Comparison of ENCODE assay signal across 17 cellular contexts in genomic region chr1:78358145-78358544, GRCh38.
DNase-seq lines count a peak whose midpoint lies in the region; ATAC-seq and TF ChIP-seq lines count a peak whose summit lies in the region.
"Had no signal": no experiment of that assay in that cellular context is flagged by ENCODE, and none has a peak within 500 bp of the region (broad histone marks: within the 10 kb centered on the region; RNA-seq: fewer than 3 reads in every experiment).

No MANE protein-coding gene starts in this region.

- POLR2A ChIA-PET in activated CD8-positive, alpha-beta T cell treated with anti-CD3 and anti-CD28 coated beads for 36 hours (lab: Charles Lee) = interaction anchor here (1.3 kb wide), 1 partner anchor 16 kb away, joined by 5 read pairs; no protein-coding TSS in a partner anchor

- H4K20me1 ChIP-seq in MM.1S (ENCODE audit: insufficient read depth, low read length) (no peaks in the 10 kb centered on the region), neural cell (ENCODE audit: insufficient read depth) (no peaks in the 10 kb centered on the region), smooth muscle cell (ENCODE audit: low read depth) (no peaks in the 10 kb centered on the region)
- H4K20me1 ChIP-seq: BLaER1 had no signal

- no peaks in the 10 kb centered on the region for H3K79me2 ChIP-seq in MM.1S (ENCODE audit: low read length)
- H3K79me2 ChIP-seq in neural cell (replicated peaks; ENCODE audit: insufficient read depth, low read length) = no peaks in the 10 kb centered on the region
- H3K79me2 ChIP-seq in smooth muscle cell (ENCODE audit: low read depth) = no peaks in the 10 kb centered on the region

- 82% methylated on average over 3 of the region's 3 CpGs for WGBS in smooth muscle cell (ENCODE audit: low lambda C conversion rate)

- intact Hi-C loops in activated CD8-positive, alpha-beta T cell treated with anti-CD3 and anti-CD28 coated beads for 36 hours (cut with micrococcal nuclease) = no loop called here

- no peaks in the 10 kb centered on the region for H3K36me3 ChIP-seq in MM.1S (replicated peaks; ENCODE audit: insufficient read depth, low read length)
- H3K36me3 ChIP-seq in neural cell (ENCODE audit: insufficient read depth, low read length) = no peaks in the 10 kb centered on the region
- no peaks in the 10 kb centered on the region for H3K36me3 ChIP-seq in smooth muscle cell (ENCODE audit: low read depth)
- H3K36me3 ChIP-seq: BLaER1 had no signal

- H3K27ac ChIP-seq in MM.1S (ENCODE audit: low read length) (no peak overlapping the region), neural cell (ENCODE audit: low read length) (no peak overlapping the region), smooth muscle cell (ENCODE audit: low read depth) (no peak overlapping the region)
- H3K27ac ChIP-seq: BLaER1 had no signal

- H3K9me2 ChIP-seq in MM.1S (replicated peaks; ENCODE audit: insufficient read depth, low read length) = no peaks in the 10 kb centered on the region
- H3K9me2 ChIP-seq in neural cell (ENCODE audit: insufficient read depth, low read length) = no peaks in the 10 kb centered on the region

- CTCF ChIA-PET in activated CD8-positive, alpha-beta T cell treated with anti-CD3 and anti-CD28 coated beads for 36 hours (lab: Charles Lee) = no interaction called here
- CTCF ChIA-PET in activated CD8-positive, alpha-beta memory T cell treated with anti-CD3 and anti-CD28 coated beads, Interleukin-2, amount 10 ng/mL, durations not matched to agents 7 days and 5 days (lab: Charles Lee) = no interaction called here

- H2AFZ ChIP-seq in MM.1S (ENCODE audit: low read length) = no peak overlapping the region
- no peak overlapping the region for H2AFZ ChIP-seq in neural cell (ENCODE audit: low read depth, low read length)
- no peak overlapping the region for H2AFZ ChIP-seq in smooth muscle cell (ENCODE audit: low read depth)
- H2AFZ ChIP-seq: GM23338 had no signal

- no peak overlapping the region for H3K27ac Mint-ChIP-seq in activated CD8-positive, alpha-beta T cell treated with anti-CD3 and anti-CD28 coated beads for 36 hours
- no peak overlapping the region for H3K27ac Mint-ChIP-seq in activated CD8-positive, alpha-beta memory T cell treated with anti-CD3 and anti-CD28 coated beads, Interleukin-2, amount 10 ng/mL, durations not matched to agents 7 days and 5 days
- H3K27ac Mint-ChIP-seq: CD14-positive monocyte; CD4-positive, alpha-beta memory T cell; GM23338 had no signal

- no peaks in the 10 kb centered on the region for H3K4me1 Mint-ChIP-seq in activated CD8-positive, alpha-beta T cell treated with anti-CD3 and anti-CD28 coated beads for 36 hours (ENCODE audit: low read depth)
- H3K4me1 Mint-ChIP-seq in activated CD8-positive, alpha-beta memory T cell treated with anti-CD3 and anti-CD28 coated beads, Interleukin-2, amount 10 ng/mL, durations not matched to agents 7 days and 5 days = no peaks in the 10 kb centered on the region
- H3K4me1 Mint-ChIP-seq: CD14-positive monocyte; CD4-positive, alpha-beta memory T cell; GM23338 had no signal

- H3K4me1 ChIP-seq in MM.1S (ENCODE audit: low read length) = peaks cover 8% of the 10 kb centered on the region; the same call in 1 of the 2 replicates
- no peaks in the 10 kb centered on the region for H3K4me1 ChIP-seq in smooth muscle cell (ENCODE audit: low read depth)
- H3K4me1 ChIP-seq: BLaER1 had no signal

- TF ChIP-seq RAD21 in neural cell (conservative IDR thresholded peaks at IDR 0.05) = no peak

- DNase-seq in MM.1S (peak; percentile 21), smooth muscle cell (lab: John Stamatoyannopoulos, UW; ENCODE audit: unreplicated experiment) (no peak)
- DNase-seq in activated CD8-positive, alpha-beta T cell treated with anti-CD3 and anti-CD28 coated beads for 36 hours = no peak
- no peak for DNase-seq in activated CD8-positive, alpha-beta memory T cell treated with anti-CD3 and anti-CD28 coated beads, Interleukin-2, amount 10 ng/mL, durations not matched to agents 7 days and 5 days
- DNase-seq: 8988T; CD4-positive, alpha-beta memory T cell; DMS153; DMS79; GDM1; HCEC 1CT; KG1 had no signal

- no peaks in the 10 kb centered on the region for H3K27me3 ChIP-seq in MM.1S (replicated peaks; ENCODE audit: insufficient read depth, low read length)
- H3K27me3 ChIP-seq in neural cell (ENCODE audit: insufficient read depth, low read depth, low read length) = peaks cover 5% of the 10 kb centered on the region
- H3K27me3 ChIP-seq in smooth muscle cell (ENCODE audit: low read depth) = no peaks in the 10 kb centered on the region
- H3K27me3 ChIP-seq: BLaER1 had no signal

- no peak overlapping the region for H3K9ac ChIP-seq in MM.1S (ENCODE audit: low read length)
- H3K9ac ChIP-seq in neural cell (ENCODE audit: low read length) = no peak overlapping the region
- no peak overlapping the region for H3K9ac ChIP-seq in smooth muscle cell (ENCODE audit: low read depth)
- H3K9ac ChIP-seq: BLaER1 had no signal

- peak; percentile 90 for TF ChIP-seq EP300 in neural cell (conservative IDR thresholded peaks at IDR 0.05; ENCODE audit: poor library complexity, severe bottlenecking)

- no peak overlapping the region for H3K4me3 Mint-ChIP-seq in activated CD8-positive, alpha-beta T cell treated with anti-CD3 and anti-CD28 coated beads for 36 hours
- H3K4me3 Mint-ChIP-seq in activated CD8-positive, alpha-beta memory T cell treated with anti-CD3 and anti-CD28 coated beads, Interleukin-2, amount 10 ng/mL, durations not matched to agents 7 days and 5 days = no peak overlapping the region
- H3K4me3 Mint-ChIP-seq: CD14-positive monocyte; CD4-positive, alpha-beta memory T cell; GM23338 had no signal

- H3K9me3 ChIP-seq in MM.1S (replicated peaks; ENCODE audit: insufficient read depth, low read length) (no peaks in the 10 kb centered on the region), neural cell (ENCODE audit: low read length) (no peaks in the 10 kb centered on the region), smooth muscle cell (replicated peaks; ENCODE audit: low read depth) (no peaks in the 10 kb centered on the region)
- H3K9me3 ChIP-seq: BLaER1 had no signal

- H3F3A ChIP-seq in MM.1S (ENCODE audit: insufficient read depth, low read length) (no peaks in the 10 kb centered on the region), neural cell (ENCODE audit: insufficient read depth, low read length, poor library complexity, severe bottlenecking) (no peaks in the 10 kb centered on the region), smooth muscle cell (ENCODE audit: low read depth) (no peaks in the 10 kb centered on the region)

- H3K4me2 ChIP-seq in MM.1S (ENCODE audit: low read depth, low read length) = no peak overlapping the region
- H3K4me2 ChIP-seq in neural cell (ENCODE audit: low read length) = no peak overlapping the region
- no peak overlapping the region for H3K4me2 ChIP-seq in smooth muscle cell
- H3K4me2 ChIP-seq: BLaER1, GM23338 had no signal

- peak; percentile 69 for ATAC-seq in GM18511 (IDR thresholded peaks at IDR 0.05; ENCODE audit: unreplicated experiment)
- peak; percentile 56 for ATAC-seq in GM21619 (IDR thresholded peaks at IDR 0.05; ENCODE audit: unreplicated experiment)
- no peak for ATAC-seq in activated CD8-positive, alpha-beta T cell treated with anti-CD3 and anti-CD28 coated beads for 36 hours
- no peak for ATAC-seq in activated CD8-positive, alpha-beta memory T cell treated with anti-CD3 and anti-CD28 coated beads, Interleukin-2, amount 10 ng/mL, durations not matched to agents 7 days and 5 days
- ATAC-seq: GM23338 had no signal

- no peaks in the 10 kb centered on the region for H3K9me3 Mint-ChIP-seq in activated CD8-positive, alpha-beta T cell treated with anti-CD3 and anti-CD28 coated beads for 36 hours
- no peaks in the 10 kb centered on the region for H3K9me3 Mint-ChIP-seq in activated CD8-positive, alpha-beta memory T cell treated with anti-CD3 and anti-CD28 coated beads, Interleukin-2, amount 10 ng/mL, durations not matched to agents 7 days and 5 days (ENCODE audit: low read depth)
- H3K9me3 Mint-ChIP-seq: GM23338 had no signal

- no peaks in the 10 kb centered on the region for H3K36me3 Mint-ChIP-seq in activated CD8-positive, alpha-beta T cell treated with anti-CD3 and anti-CD28 coated beads for 36 hours (ENCODE audit: low read depth)
- H3K36me3 Mint-ChIP-seq in activated CD8-positive, alpha-beta memory T cell treated with anti-CD3 and anti-CD28 coated beads, Interleukin-2, amount 10 ng/mL, durations not matched to agents 7 days and 5 days = no peaks in the 10 kb centered on the region
- H3K36me3 Mint-ChIP-seq: CD14-positive monocyte; CD4-positive, alpha-beta memory T cell had no signal

- H3K4me3 ChIP-seq in MM.1S (ENCODE audit: low read length) = no peak overlapping the region
- no peak overlapping the region for H3K4me3 ChIP-seq in neural cell (ENCODE audit: low read length)
- no peak overlapping the region for H3K4me3 ChIP-seq in smooth muscle cell
- H3K4me3 ChIP-seq: BLaER1, GM23338 had no signal

- no peaks in the 10 kb centered on the region for H3K27me3 Mint-ChIP-seq in activated CD8-positive, alpha-beta T cell treated with anti-CD3 and anti-CD28 coated beads for 36 hours
- no peaks in the 10 kb centered on the region for H3K27me3 Mint-ChIP-seq in activated CD8-positive, alpha-beta memory T cell treated with anti-CD3 and anti-CD28 coated beads, Interleukin-2, amount 10 ng/mL, durations not matched to agents 7 days and 5 days

- TF ChIP-seq CTCF in MM.1S (IDR thresholded peaks at IDR 0.05; ENCODE audit: low read length) (no peak), neural cell (IDR thresholded peaks at IDR 0.05; ENCODE audit: poor library complexity, severe bottlenecking) (no peak), smooth muscle cell (IDR thresholded peaks at IDR 0.05; ENCODE audit: borderline replicate concordance, insufficient read depth, poor library complexity, severe bottlenecking) (no peak)
- no peak for TF ChIP-seq CTCF in activated CD8-positive, alpha-beta T cell treated with anti-CD3 and anti-CD28 coated beads for 36 hours (IDR thresholded peaks at IDR 0.05)

TF ChIP-seq in neural cell, 6 proteins besides CTCF, POLR2A, EP300 and RAD21 (continues in another document):
- TF ChIP-seq TAF1 (IDR thresholded peaks at IDR 0.05; ENCODE audit: low read depth) (no peak), POLR2AphosphoS5 (IDR thresholded peaks at IDR 0.05) (peak; percentile 91), EZH2 (IDR thresholded peaks at IDR 0.05; ENCODE audit: borderline replicate concordance, insufficient read depth, low read length, poor library complexity, severe bottlenecking) (no peak)

Comparison
In these comparisons a context has a peak if more than half of its experiments do, and no peak if none do; other contexts are left out.
1. ATAC-seq: peak in GM18511 (single experiment) and GM21619 (single experiment); none in activated CD8-positive, alpha-beta T cell treated with anti-CD3 and anti-CD28 coated beads for 36 hours (single experiment) and activated CD8-positive, alpha-beta memory T cell treated with anti-CD3 and anti-CD28 coated beads, Interleukin-2, amount 10 ng/mL, durations not matched to agents 7 days and 5 days (single experiment).